7 cellular contexts compared by ENCODE assay signal in genomic region chr4:15002659-15003440, GRCh38. TPM values are rescaled to one million over a fixed set of nuclear protein-coding genes. Genes with fewer than 3 reads are reported as not detected.
A peak's percentile ranks its signal among the peaks of the same experiment; 100 is the strongest.
DNase-seq lines count a peak whose midpoint lies in the region; ATAC-seq, FAIRE-seq and TF ChIP-seq lines count a peak whose summit lies in the region.

No MANE protein-coding gene starts in this region.

- no peak for FAIRE-seq in kidney (lab: Jason Lieb, UNC)

- ATAC-seq in GM18519 (IDR thresholded peaks at IDR 0.05; ENCODE audit: low FRiP score, unreplicated experiment), result peak; percentile 3
- peak; percentile 28 for ATAC-seq in HG02885 (IDR thresholded peaks at IDR 0.05; ENCODE audit: poor library complexity, unreplicated experiment)
- peak; percentile 25 for ATAC-seq in activated CD4-positive, CD25-positive, alpha-beta regulatory T cell treated with anti-CD3 and anti-CD28 coated beads, Interleukin-2, amount 50 U/mL, for 24 hours

- peak overlapping the region; percentile 95 to 99 for H3K9ac ChIP-seq in kidney (ENCODE audit: low read length in 2 of 2)

- H3K4me3 ChIP-seq in kidney (ENCODE audit: low read length in 2 of 2), result peak overlapping the region; percentile 73 to 85

- intact Hi-C loops in kidney (cut with DNase I), result no loop called here

- no peaks in the 10 kb centered on the region for H3K9me3 ChIP-seq in kidney (ENCODE audit: control insufficient read depth in 1 of 2, low read length in 2 of 2)

- peak overlapping the region; percentile 100 for H3K27ac ChIP-seq in kidney (ENCODE audit: low read depth in 2 of 2, low read length in 2 of 2)

- H3K4me1 ChIP-seq in kidney (ENCODE audit: control insufficient read depth in 1 of 2, insufficient read depth in 1 of 2, low read depth in 1 of 2, low read length in 2 of 2), result peaks cover 0 to 5% of the 10 kb centered on the region in 2 donors

- no peaks in the 10 kb centered on the region for H3K36me3 ChIP-seq in kidney (ENCODE audit: control insufficient read depth in 1 of 2, insufficient read depth in 2 of 2, low read length in 2 of 2)

- no peak for TF ChIP-seq CTCF in kidney (IDR thresholded peaks at IDR 0.05; ENCODE audit: borderline replicate concordance, extremely low read depth, insufficient read depth)

- DNase-seq in NCI-H2196 (lab: John Stamatoyannopoulos, UW; ENCODE audit: unreplicated experiment) (peak; percentile 18), kidney (peak; percentile 94)
- peak; percentile 89 for DNase-seq in central memory CD4-positive, alpha-beta T cell
- peak; percentile 82 for DNase-seq in stimulated activated CD4-positive, alpha-beta T cell treated with anti-CD3 and anti-CD28 coated beads, Interleukin-15, amount 100 ng/mL, for 24 hours

RNA-seq across cellular contexts. Expression of gene CPEB2, which starts 0.6 kb away (rescaled TPM):
- total RNA-seq in kidney, result 58.0 TPM
- polyA plus RNA-seq in kidney (ENCODE audit: insufficient read depth, low read depth, low replicate concordance), result 7.9 TPM

Comparison
In these comparisons a context has a peak if more than half of its experiments do, and no peak if none do; other contexts are left out.
1. Peak in every context shown above with its lines: DNase-seq, ATAC-seq, H3K4me3 ChIP-seq and H3K27ac ChIP-seq.
2. DNase-seq: peak in every context shown above with its lines; median percentile 94 in kidney; 89 in central memory CD4-positive, alpha-beta T cell; 82 in stimulated activated CD4-positive, alpha-beta T cell treated with anti-CD3 and anti-CD28 coated beads, Interleukin-15, amount 100 ng/mL, for 24 hours; 18 in NCI-H2196.